ENCODE assay signal across 25 cellular contexts in genomic region chr4:155774033-155774432, GRCh38.
"Had no signal": no experiment of that assay in that cellular context is flagged by ENCODE, and none has a peak within 500 bp of the region (broad histone marks: within the 10 kb centered on the region; RNA-seq: fewer than 3 reads in every experiment).

No MANE protein-coding gene starts in this region.

- ATAC-seq: activated naive CD4-positive, alpha-beta T cell treated with anti-CD3 and anti-CD28 coated beads, Interleukin-2, amount 50 U/mL, for 72 hours; activated T-cell treated with anti-CD3 and anti-CD28 coated beads, Interleukin-2, amount 50 U/mL, for 72 hours; gastrocnemius medialis; natural killer cell had no signal

- H3K27ac ChIP-seq: breast epithelium, thoracic aorta, vagina, VCaP had no signal

- H3K27me3 ChIP-seq: breast epithelium, esophagus squamous epithelium, gastrocnemius medialis, upper lobe of left lung, vagina had no signal

- DNase-seq: activated CD4-positive, alpha-beta T cell treated with anti-CD3 and anti-CD28 coated beads for 4 hours; activated CD4-positive, alpha-beta T cell treated with anti-CD3 and anti-CD28 coated beads, Interleukin-2, amount 50 U/mL, for 4 hours; activated naive CD4-positive, alpha-beta T cell; activated T-cell treated with anti-CD3 and anti-CD28 coated beads for 4 hours; activated T-cell treated with anti-CD3 and anti-CD28 coated beads, Interleukin-2, amount 50 U/mL, for 72 hours; dermis blood vessel endothelial cell; effector CD4-positive, alpha-beta T cell; esophagus squamous epithelium; gastrocnemius medialis; hypothalamus; immature natural killer cell; kidney; mesendoderm; natural killer cell; stimulated activated naive CD4-positive, alpha-beta T cell treated with Interleukin-2 at 50 U/mL for 16 hours; SW 1271; T-helper 9 cell; upper lobe of left lung had no signal

- H3K36me3 ChIP-seq: breast epithelium, esophagus squamous epithelium, gastrocnemius medialis, thoracic aorta, upper lobe of left lung, vagina had no signal

- H3K4me3 ChIP-seq: breast epithelium, esophagus squamous epithelium, gastrocnemius medialis, lung, smooth muscle cell, thoracic aorta, upper lobe of left lung, vagina had no signal

- H3K9me3 ChIP-seq: breast epithelium, esophagus squamous epithelium, gastrocnemius medialis, thoracic aorta, upper lobe of left lung, vagina had no signal

- H3K4me1 ChIP-seq: breast epithelium, gastrocnemius medialis had no signal
